1 cellular context compared by ENCODE assay signal in genomic region chr3:50327129-50327528, GRCh38.
TF ChIP-seq lines count a peak whose summit lies in the region.

No MANE protein-coding gene starts in this region.

TF ChIP-seq in K562, 482 proteins besides CTCF, POLR2A, EP300 and RAD21 (continued from another document):
- TF ChIP-seq, protein P1, sequence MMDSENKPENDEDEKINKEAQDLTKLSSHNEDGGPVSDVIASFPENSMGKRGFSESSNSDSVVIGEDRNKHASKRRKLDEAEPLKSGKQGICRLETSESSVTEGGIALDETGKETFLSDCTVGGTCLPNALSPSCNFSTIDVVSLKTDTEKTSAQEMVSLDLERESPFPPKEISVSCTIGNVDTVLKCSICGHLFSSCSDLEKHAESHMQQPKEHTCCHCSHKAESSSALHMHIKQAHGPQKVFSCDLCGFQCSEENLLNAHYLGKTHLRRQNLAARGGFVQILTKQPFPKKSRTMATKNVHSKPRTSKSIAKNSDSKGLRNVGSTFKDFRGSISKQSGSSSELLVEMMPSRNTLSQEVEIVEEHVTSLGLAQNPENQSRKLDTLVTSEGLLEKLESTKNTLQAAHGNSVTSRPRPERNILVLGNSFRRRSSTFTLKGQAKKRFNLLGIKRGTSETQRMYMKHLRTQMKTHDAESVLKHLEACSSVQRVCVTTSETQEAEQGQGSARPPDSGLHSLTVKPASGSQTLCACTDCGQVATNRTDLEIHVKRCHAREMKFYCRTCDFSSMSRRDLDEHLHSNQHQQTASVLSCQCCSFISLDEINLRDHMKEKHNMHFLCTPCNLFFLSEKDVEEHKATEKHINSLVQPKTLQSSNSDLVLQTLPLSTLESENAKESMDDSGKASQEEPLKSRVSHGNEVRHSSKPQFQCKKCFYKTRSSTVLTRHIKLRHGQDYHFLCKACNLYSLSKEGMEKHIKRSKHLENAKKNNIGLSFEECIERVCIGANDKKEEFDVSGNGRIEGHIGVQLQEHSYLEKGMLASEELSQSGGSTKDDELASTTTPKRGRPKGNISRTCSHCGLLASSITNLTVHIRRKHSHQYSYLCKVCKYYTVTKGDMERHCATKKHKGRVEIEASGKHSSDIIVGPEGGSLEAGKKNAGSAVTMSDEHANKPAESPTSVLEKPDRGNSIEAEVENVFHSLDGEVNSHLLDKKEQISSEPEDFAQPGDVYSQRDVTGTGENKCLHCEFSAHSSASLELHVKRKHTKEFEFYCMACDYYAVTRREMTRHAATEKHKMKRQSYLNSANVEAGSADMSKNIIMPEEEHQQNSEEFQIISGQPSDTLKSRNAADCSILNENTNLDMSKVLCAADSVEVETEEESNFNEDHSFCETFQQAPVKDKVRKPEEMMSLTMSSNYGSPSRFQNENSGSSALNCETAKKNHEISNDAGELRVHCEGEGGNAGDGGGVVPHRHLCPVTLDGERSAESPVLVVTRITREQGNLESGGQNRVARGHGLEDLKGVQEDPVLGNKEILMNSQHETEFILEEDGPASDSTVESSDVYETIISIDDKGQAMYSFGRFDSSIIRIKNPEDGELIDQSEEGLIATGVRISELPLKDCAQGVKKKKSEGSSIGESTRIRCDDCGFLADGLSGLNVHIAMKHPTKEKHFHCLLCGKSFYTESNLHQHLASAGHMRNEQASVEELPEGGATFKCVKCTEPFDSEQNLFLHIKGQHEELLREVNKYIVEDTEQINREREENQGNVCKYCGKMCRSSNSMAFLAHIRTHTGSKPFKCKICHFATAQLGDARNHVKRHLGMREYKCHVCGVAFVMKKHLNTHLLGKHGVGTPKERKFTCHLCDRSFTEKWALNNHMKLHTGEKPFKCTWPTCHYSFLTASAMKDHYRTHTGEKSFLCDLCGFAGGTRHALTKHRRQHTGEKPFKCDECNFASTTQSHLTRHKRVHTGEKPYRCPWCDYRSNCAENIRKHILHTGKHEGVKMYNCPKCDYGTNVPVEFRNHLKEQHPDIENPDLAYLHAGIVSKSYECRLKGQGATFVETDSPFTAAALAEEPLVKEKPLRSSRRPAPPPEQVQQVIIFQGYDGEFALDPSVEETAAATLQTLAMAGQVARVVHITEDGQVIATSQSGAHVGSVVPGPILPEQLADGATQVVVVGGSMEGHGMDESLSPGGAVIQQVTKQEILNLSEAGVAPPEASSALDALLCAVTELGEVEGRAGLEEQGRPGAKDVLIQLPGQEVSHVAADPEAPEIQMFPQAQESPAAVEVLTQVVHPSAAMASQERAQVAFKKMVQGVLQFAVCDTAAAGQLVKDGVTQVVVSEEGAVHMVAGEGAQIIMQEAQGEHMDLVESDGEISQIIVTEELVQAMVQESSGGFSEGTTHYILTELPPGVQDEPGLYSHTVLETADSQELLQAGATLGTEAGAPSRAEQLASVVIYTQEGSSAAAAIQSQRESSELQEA (IDR thresholded peaks at IDR 0.05; ENCODE audit: low read depth) = no peak
TF ChIP-seq in K562: peak in this region for 0.
